ENCODE assay signal across 10 cellular contexts in genomic region chr2:159982270-159982669, GRCh38.
DNase-seq lines count a peak whose midpoint lies in the region; ATAC-seq and TF ChIP-seq lines count a peak whose summit lies in the region.
"Had no signal": no experiment of that assay in that cellular context is flagged by ENCODE, and none has a peak within 500 bp of the region (broad histone marks: within the 10 kb centered on the region; RNA-seq: fewer than 3 reads in every experiment).

No MANE protein-coding gene starts in this region.

- intact Hi-C loops in psoas muscle (cut with DNase I) = no loop called here
- intact Hi-C loops in activated T-helper 1 cell treated with anti-CD3 and anti-CD28 coated beads, Interleukin-12 subunit alpha, Interleukin-12 subunit beta, Interleukin-2, Interleukin-4 antibody, amounts not matched to agents 30 ng/mL and 10 ng/mL and 1 ng/mL, durations not matched to agents 14 hours and 24 hours and 36 hours (cut with micrococcal nuclease) = no loop called here

- no peak overlapping the region for H3K4me3 ChIP-seq in fibroblast of lung (replicated peaks in 1 of 4; ENCODE audit: control extremely low read depth in 1 of 4, insufficient read depth in 1 of 4, low read depth in 3 of 4, low read length in 4 of 4)
- H3K4me3 ChIP-seq in psoas muscle = no peak overlapping the region

- H3K4me1 Mint-ChIP-seq in type B pancreatic cell (ENCODE audit: unreplicated experiment) = no peaks in the 10 kb centered on the region
- peaks cover 13% of the 10 kb centered on the region for H3K4me1 Mint-ChIP-seq in osteocyte (ENCODE audit: unreplicated experiment)
- no peaks in the 10 kb centered on the region for H3K4me1 Mint-ChIP-seq in activated T-helper 1 cell treated with anti-CD3 and anti-CD28 coated beads, Interleukin-12 subunit alpha, Interleukin-12 subunit beta, Interleukin-2, Interleukin-4 antibody, amounts not matched to agents 30 ng/mL and 10 ng/mL and 1 ng/mL, durations not matched to agents 14 hours and 24 hours and 36 hours (ENCODE audit: low read depth)

- ATAC-seq in psoas muscle (peak; percentile 37 to 81 (median 64)), GM18909 (IDR thresholded peaks at IDR 0.05; ENCODE audit: poor library complexity, unreplicated experiment) (no peak)

- no peak overlapping the region for H3K4me2 ChIP-seq in fibroblast of lung (ENCODE audit: extremely low read depth, insufficient read depth, low read length)

- DNase-seq in GM04503 (ENCODE audit: low read depth) (peak; percentile 71), RKO (ENCODE audit: low spot score) (peak; percentile 32), fibroblast of lung (ENCODE audit: low read depth in 2 of 2) (peak; percentile 77 to 93), psoas muscle (peak in 1 of 2 donors; percentile 37), type B pancreatic cell (ENCODE audit: extremely low spot score, unreplicated experiment) (no peak), osteocyte (ENCODE audit: extremely low spot score, unreplicated experiment) (no peak)
- DNase-seq in activated T-helper 1 cell treated with anti-CD3 and anti-CD28 coated beads, Interleukin-12 subunit alpha, Interleukin-12 subunit beta, Interleukin-2, Interleukin-4 antibody, amounts not matched to agents 30 ng/mL and 10 ng/mL and 1 ng/mL, durations not matched to agents 14 hours and 24 hours and 36 hours (ENCODE audit: low spot score) = no peak
- DNase-seq: activated T-cell treated with anti-CD3 and anti-CD28 coated beads, Interleukin-2, amount 50 U/mL, for 1 hour; NCI-H1930 had no signal

- no peak overlapping the region for H3K27ac Mint-ChIP-seq in type B pancreatic cell
- H3K27ac Mint-ChIP-seq in osteocyte (ENCODE audit: unreplicated experiment) = no peak overlapping the region
- no peak overlapping the region for H3K27ac Mint-ChIP-seq in activated T-helper 1 cell treated with anti-CD3 and anti-CD28 coated beads, Interleukin-12 subunit alpha, Interleukin-12 subunit beta, Interleukin-2, Interleukin-4 antibody, amounts not matched to agents 30 ng/mL and 10 ng/mL and 1 ng/mL, durations not matched to agents 14 hours and 24 hours and 36 hours

- H3K4me1 ChIP-seq in fibroblast of lung (ENCODE audit: control insufficient read depth, extremely low read depth, insufficient read depth, low read length) (peaks cover 3% of the 10 kb centered on the region), psoas muscle (no peaks in the 10 kb centered on the region)

- H3K36me3 Mint-ChIP-seq in type B pancreatic cell (no peaks in the 10 kb centered on the region), osteocyte (ENCODE audit: unreplicated experiment) (peaks cover 72% of the 10 kb centered on the region)
- no peaks in the 10 kb centered on the region for H3K36me3 Mint-ChIP-seq in activated T-helper 1 cell treated with anti-CD3 and anti-CD28 coated beads, Interleukin-12 subunit alpha, Interleukin-12 subunit beta, Interleukin-2, Interleukin-4 antibody, amounts not matched to agents 30 ng/mL and 10 ng/mL and 1 ng/mL, durations not matched to agents 14 hours and 24 hours and 36 hours (ENCODE audit: low read depth)

- no peak overlapping the region for H3K9ac ChIP-seq in fibroblast of lung (ENCODE audit: insufficient read depth, low read length)

- H4K20me1 ChIP-seq in fibroblast of lung (ENCODE audit: control insufficient read depth, extremely low read depth, insufficient read depth, low read length) = no peaks in the 10 kb centered on the region

- no peak overlapping the region for H2AFZ ChIP-seq in fibroblast of lung (ENCODE audit: low read length)

- no peaks in the 10 kb centered on the region for H3K9me3 ChIP-seq in fibroblast of lung (ENCODE audit: control insufficient read depth, insufficient read depth, low read depth, low read length)
- H3K9me3 ChIP-seq in psoas muscle = no peaks in the 10 kb centered on the region

- TF ChIP-seq CTCF in fibroblast of lung (conservative IDR thresholded peaks at IDR 0.05 in 1 of 2, IDR thresholded peaks at IDR 0.05 in 1 of 2; ENCODE audit: low read depth in 1 of 2, low read length in 2 of 2) (no peak), psoas muscle (IDR thresholded peaks at IDR 0.05) (no peak), type B pancreatic cell (conservative IDR thresholded peaks at IDR 0.05) (no peak), osteocyte (IDR thresholded peaks at IDR 0.05) (no peak)

- no peak overlapping the region for H3K4me3 Mint-ChIP-seq in type B pancreatic cell
- H3K4me3 Mint-ChIP-seq in osteocyte (ENCODE audit: unreplicated experiment) = no peak overlapping the region
- H3K4me3 Mint-ChIP-seq in activated T-helper 1 cell treated with anti-CD3 and anti-CD28 coated beads, Interleukin-12 subunit alpha, Interleukin-12 subunit beta, Interleukin-2, Interleukin-4 antibody, amounts not matched to agents 30 ng/mL and 10 ng/mL and 1 ng/mL, durations not matched to agents 14 hours and 24 hours and 36 hours = no peak overlapping the region

- H3K27me3 ChIP-seq in fibroblast of lung (ENCODE audit: control insufficient read depth, insufficient read depth, low read length) (no peaks in the 10 kb centered on the region), psoas muscle (ENCODE audit: insufficient read depth in 3 of 3, low read length in 2 of 3) (no peaks in the 10 kb centered on the region)

- H3K9me3 Mint-ChIP-seq in type B pancreatic cell (no peaks in the 10 kb centered on the region), osteocyte (ENCODE audit: unreplicated experiment) (no peaks in the 10 kb centered on the region)
- no peaks in the 10 kb centered on the region for H3K9me3 Mint-ChIP-seq in activated T-helper 1 cell treated with anti-CD3 and anti-CD28 coated beads, Interleukin-12 subunit alpha, Interleukin-12 subunit beta, Interleukin-2, Interleukin-4 antibody, amounts not matched to agents 30 ng/mL and 10 ng/mL and 1 ng/mL, durations not matched to agents 14 hours and 24 hours and 36 hours

- H3K36me3 ChIP-seq in fibroblast of lung (ENCODE audit: control insufficient read depth, insufficient read depth, low read length) (no peaks in the 10 kb centered on the region), psoas muscle (ENCODE audit: insufficient read depth in 1 of 2, low read depth in 1 of 2) (no peaks in the 10 kb centered on the region)

- H3K27ac ChIP-seq in fibroblast of lung (ENCODE audit: insufficient read depth, low read length) (no peak overlapping the region), psoas muscle (no peak overlapping the region)

- H3K27me3 Mint-ChIP-seq in type B pancreatic cell (peaks cover 3% of the 10 kb centered on the region), osteocyte (ENCODE audit: unreplicated experiment) (no peaks in the 10 kb centered on the region)
- H3K27me3 Mint-ChIP-seq in activated T-helper 1 cell treated with anti-CD3 and anti-CD28 coated beads, Interleukin-12 subunit alpha, Interleukin-12 subunit beta, Interleukin-2, Interleukin-4 antibody, amounts not matched to agents 30 ng/mL and 10 ng/mL and 1 ng/mL, durations not matched to agents 14 hours and 24 hours and 36 hours (ENCODE audit: insufficient read depth) = no peaks in the 10 kb centered on the region

- 18 to 32% (median 28%) methylated on average over 3 of the region's 3 CpGs for WGBS in psoas muscle, 3 donors

- no peaks in the 10 kb centered on the region for H3K79me2 ChIP-seq in fibroblast of lung (ENCODE audit: control insufficient read depth, insufficient read depth, low read length)

Comparison
In these comparisons a context has a peak if more than half of its experiments do, and no peak if none do; other contexts are left out.
1. DNase-seq: peak in GM04503 (single experiment), RKO (single experiment) and fibroblast of lung (2 of 2); none in type B pancreatic cell (single experiment), osteocyte (single experiment) and activated T-helper 1 cell treated with anti-CD3 and anti-CD28 coated beads, Interleukin-12 subunit alpha, Interleukin-12 subunit beta, Interleukin-2, Interleukin-4 antibody, amounts not matched to agents 30 ng/mL and 10 ng/mL and 1 ng/mL, durations not matched to agents 14 hours and 24 hours and 36 hours (single experiment).